Comparison of ENCODE assay signal across 24 cellular contexts in the genomic region with DNA sequence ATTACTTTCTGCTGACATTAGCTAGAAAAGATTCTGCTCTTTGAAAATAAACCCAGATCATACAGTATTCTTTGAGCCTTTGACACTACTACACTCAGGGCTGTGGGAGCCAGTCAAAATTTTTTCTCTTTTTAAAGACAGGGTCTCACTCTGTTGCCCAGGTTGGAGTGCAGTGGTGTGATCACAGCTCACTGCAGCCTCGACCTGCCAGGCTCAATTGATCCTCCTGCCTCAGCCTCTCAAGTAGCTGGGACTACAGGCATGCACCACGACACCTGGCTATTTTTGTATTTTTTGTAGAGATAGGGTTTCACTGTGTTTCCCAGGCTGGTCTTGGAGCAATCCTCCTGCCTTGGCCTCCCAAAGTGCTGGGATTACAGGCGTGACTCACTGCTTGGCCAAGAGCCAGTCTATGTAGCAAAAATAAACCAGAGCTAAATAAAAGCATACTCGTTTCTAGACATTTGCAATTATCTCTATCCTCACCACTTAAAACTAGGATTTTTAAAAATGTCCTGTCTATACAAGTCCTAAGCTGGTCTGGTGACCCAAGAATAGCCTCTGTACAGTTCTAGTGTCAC. TPM values are rescaled to one million over a fixed set of nuclear protein-coding genes. Genes with fewer than 3 reads are reported as not detected.
DNase-seq lines count a peak whose midpoint lies in the region; ATAC-seq and TF ChIP-seq lines count a peak whose summit lies in the region.
"Had no signal": no experiment of that assay in that cellular context is flagged by ENCODE, and none has a peak within 500 bp of the region (broad histone marks: within the 10 kb centered on the region; RNA-seq: fewer than 3 reads in every experiment).

No MANE protein-coding gene starts in this region.

- H3K4me3 ChIP-seq in A673 (ENCODE audit: low read depth, low read length, poor library complexity, severe bottlenecking) (no peak overlapping the region), cardiac fibroblast (replicated peaks in 1 of 2; ENCODE audit: low read depth in 2 of 2, low read length in 2 of 2) (no peak overlapping the region)
- H3K4me3 ChIP-seq: ascending aorta, neural progenitor cell, psoas muscle had no signal

- no TSS peak for BruUV-seq in A673 (replicated peaks; lab: Mats Ljungman, UMichigan)

- no peaks in the 10 kb centered on the region for H3K36me3 Mint-ChIP-seq in activated CD4-positive, alpha-beta T cell treated with anti-CD3 and anti-CD28 coated beads, Interleukin-2, amount 10 ng/mL, durations not matched to agents 7 days and 5 days (ENCODE audit: low read depth)
- H3K36me3 Mint-ChIP-seq: CD4-positive, CD25-positive, alpha-beta regulatory T cell; neural progenitor cell had no signal

- no peaks in the 10 kb centered on the region for H3K36me3 ChIP-seq in A673 (ENCODE audit: insufficient read depth, low read length, poor library complexity, severe bottlenecking)
- H3K36me3 ChIP-seq: ascending aorta, neural progenitor cell had no signal

- H3K9me3 ChIP-seq in A673 (ENCODE audit: low read depth, low read length, poor library complexity, severe bottlenecking) = no peaks in the 10 kb centered on the region
- H3K9me3 ChIP-seq: ascending aorta, psoas muscle had no signal

- H3K27me3 ChIP-seq in A673 (replicated peaks; ENCODE audit: insufficient read depth, low read depth, low read length, poor library complexity) = no peaks in the 10 kb centered on the region
- H3K27me3 ChIP-seq: ascending aorta, neural progenitor cell had no signal

- H3K4me1 Mint-ChIP-seq in activated CD4-positive, alpha-beta T cell treated with anti-CD3 and anti-CD28 coated beads, Interleukin-2, amount 10 ng/mL, durations not matched to agents 7 days and 5 days = no peaks in the 10 kb centered on the region
- H3K4me1 Mint-ChIP-seq: activated CD4-positive, alpha-beta T cell treated with anti-CD3 and anti-CD28 coated beads, Interleukin-2, amount 10 ng/mL, durations not matched to agents 24 days and 14 days; CD4-positive, CD25-positive, alpha-beta regulatory T cell; neural progenitor cell had no signal

- POLR2A ChIA-PET in A673 (lab: Charles Lee; ENCODE audit: low non-redundant PET) = no interaction called here
- POLR2A ChIA-PET in activated CD4-positive, alpha-beta T cell treated with anti-CD3 and anti-CD28 coated beads, Interleukin-2, amount 10 ng/mL, durations not matched to agents 7 days and 5 days (lab: Charles Lee) = no interaction called here

- H3K27ac ChIP-seq in A673 (ENCODE audit: low read depth, low read length, poor library complexity, severe bottlenecking) = no peak overlapping the region
- H3K27ac ChIP-seq: ascending aorta, neural progenitor cell, psoas muscle had no signal

- intact Hi-C loops in A673 (cut with micrococcal nuclease; ENCODE audit: unreplicated experiment) = no loop called here

- H3K27ac Mint-ChIP-seq in activated CD4-positive, alpha-beta T cell treated with anti-CD3 and anti-CD28 coated beads, Interleukin-2, amount 10 ng/mL, durations not matched to agents 7 days and 5 days = no peak overlapping the region
- H3K27ac Mint-ChIP-seq: activated CD4-positive, alpha-beta T cell treated with anti-CD3 and anti-CD28 coated beads, Interleukin-2, amount 10 ng/mL, durations not matched to agents 24 days and 14 days; activated naive CD4-positive, alpha-beta T cell treated with anti-CD3 and anti-CD28 coated beads for 36 hours; CD4-positive, CD25-positive, alpha-beta regulatory T cell; HFFc6; neural progenitor cell had no signal

- TF ChIP-seq CTCF in A673 (conservative IDR thresholded peaks at IDR 0.05; ENCODE audit: low read depth, low read length) (no peak), cardiac fibroblast (IDR thresholded peaks at IDR 0.05; ENCODE audit: low read depth, low read length) (no peak)

- H3K4me1 ChIP-seq in A673 (ENCODE audit: insufficient read depth, low read length, poor library complexity, severe bottlenecking) = no peaks in the 10 kb centered on the region
- H3K4me1 ChIP-seq: ascending aorta, neural progenitor cell, psoas muscle had no signal

- H3K9me3 Mint-ChIP-seq in activated CD4-positive, alpha-beta T cell treated with anti-CD3 and anti-CD28 coated beads, Interleukin-2, amount 10 ng/mL, durations not matched to agents 7 days and 5 days = no peaks in the 10 kb centered on the region
- H3K9me3 Mint-ChIP-seq: activated CD4-positive, alpha-beta T cell treated with anti-CD3 and anti-CD28 coated beads, Interleukin-2, amount 10 ng/mL, durations not matched to agents 24 days and 14 days; activated naive CD4-positive, alpha-beta T cell treated with anti-CD3 and anti-CD28 coated beads for 36 hours; CD4-positive, CD25-positive, alpha-beta regulatory T cell; HFFc6 had no signal

- H3K4me3 Mint-ChIP-seq in activated CD4-positive, alpha-beta T cell treated with anti-CD3 and anti-CD28 coated beads, Interleukin-2, amount 10 ng/mL, durations not matched to agents 7 days and 5 days = no peak overlapping the region
- H3K4me3 Mint-ChIP-seq: activated CD4-positive, alpha-beta T cell treated with anti-CD3 and anti-CD28 coated beads, Interleukin-2, amount 10 ng/mL, durations not matched to agents 24 days and 14 days; activated naive CD4-positive, alpha-beta T cell treated with anti-CD3 and anti-CD28 coated beads for 36 hours; CD4-positive, CD25-positive, alpha-beta regulatory T cell; HFFc6; neural progenitor cell had no signal

- CTCF ChIA-PET in A673 (lab: Charles Lee) = no interaction called here
- CTCF ChIA-PET in activated CD4-positive, alpha-beta T cell treated with anti-CD3 and anti-CD28 coated beads, Interleukin-2, amount 10 ng/mL, durations not matched to agents 7 days and 5 days (lab: Charles Lee) = interaction anchor here (0.6 kb wide), 1 partner anchor 14 kb away, joined by 7 read pairs; no protein-coding TSS in a partner anchor

- no peak for ATAC-seq in GM21786 (IDR thresholded peaks at IDR 0.05; ENCODE audit: unreplicated experiment)
- no peak for ATAC-seq in HG03342 (IDR thresholded peaks at IDR 0.05; ENCODE audit: unreplicated experiment)
- ATAC-seq: psoas muscle had no signal

- DNase-seq in A673 (ENCODE audit: low spot score) (peak; percentile 33), M059J (ENCODE audit: low read depth) (peak; percentile 27), cardiac fibroblast (ENCODE audit: low read depth in 2 of 2) (peak; percentile 20 to 23), lung microvascular endothelial cell (ENCODE audit: low read depth in 2 of 2) (peak; percentile 8 to 14), NCI-H510A treated with DMSO at 0.1 percent for 48 hours (lab: John Stamatoyannopoulos, UW) (no peak)
- DNase-seq in activated CD4-positive, alpha-beta T cell treated with anti-CD3 and anti-CD28 coated beads, Interleukin-2, amount 10 ng/mL, durations not matched to agents 7 days and 5 days = no peak
- DNase-seq: activated CD4-positive, alpha-beta T cell treated with anti-CD3 and anti-CD28 coated beads, Interleukin-2, amount 10 ng/mL, durations not matched to agents 24 days and 14 days; activated naive CD4-positive, alpha-beta T cell treated with anti-CD3 and anti-CD28 coated beads for 36 hours; CD4-positive, CD25-positive, alpha-beta regulatory T cell; DMS153; HFFc6; kidney glomerular epithelial cell; midbrain; NCI-H2029 treated with DMSO at 0.1 percent for 48 hours; NCI-H524; psoas muscle; Right ventricle myocardium superior; stimulated activated CD4-positive, alpha-beta T cell treated with anti-CD3 and anti-CD28 coated beads, Interleukin-4, amount 100 ng/mL, for 4 hours had no signal

- peaks cover 1% of the 10 kb centered on the region for H3K27me3 Mint-ChIP-seq in activated CD4-positive, alpha-beta T cell treated with anti-CD3 and anti-CD28 coated beads, Interleukin-2, amount 10 ng/mL, durations not matched to agents 7 days and 5 days
- H3K27me3 Mint-ChIP-seq: activated CD4-positive, alpha-beta T cell treated with anti-CD3 and anti-CD28 coated beads, Interleukin-2, amount 10 ng/mL, durations not matched to agents 24 days and 14 days had no signal

RNA-seq across cellular contexts. Expression of gene AKAP4, which starts 43.2 kb away (rescaled TPM):
- total RNA-seq in A673 (2021) (not detected in 2 replicates), lung microvascular endothelial cell (not detected in 2 replicates)
- not detected in 2 replicates for total RNA-seq in M059J (2014; rRNA removed; shearing (Covaris generic))
- total RNA-seq in activated CD4-positive, alpha-beta T cell treated with anti-CD3 and anti-CD28 coated beads, Interleukin-2, amount 10 ng/mL, durations not matched to agents 7 days and 5 days = not detected
- total RNA-seq: activated CD4-positive, alpha-beta T cell treated with anti-CD3 and anti-CD28 coated beads, Interleukin-2, amount 10 ng/mL, durations not matched to agents 24 days and 14 days; activated naive CD4-positive, alpha-beta T cell treated with anti-CD3 and anti-CD28 coated beads for 36 hours; ascending aorta; CD4-positive, CD25-positive, alpha-beta regulatory T cell; frontal cortex; HFFc6; psoas muscle; Right ventricle myocardium superior; ureter had no signal

RNA-seq across cellular contexts. Expression of gene CCNB3, which starts 46.9 kb away (rescaled TPM):
- 2.0 and 2.6 TPM in 2 replicates for total RNA-seq in A673 (2021)
- not detected in 2 replicates for total RNA-seq in M059J (2014; rRNA removed; shearing (Covaris generic))
- total RNA-seq in lung microvascular endothelial cell = 0.22 and 0.40 TPM in 2 replicates
- under 1 TPM; 0.73 to 0.82 TPM for total RNA-seq in activated CD4-positive, alpha-beta T cell treated with anti-CD3 and anti-CD28 coated beads, Interleukin-2, amount 10 ng/mL, durations not matched to agents 7 days and 5 days

Comparison
In these comparisons a context has a peak if more than half of its experiments do, and no peak if none do; other contexts are left out.
1. DNase-seq: peak in A673 (single experiment), M059J (single experiment), cardiac fibroblast (2 of 2) and lung microvascular endothelial cell (2 of 2); none in NCI-H510A treated with DMSO at 0.1 percent for 48 hours (single experiment) and activated CD4-positive, alpha-beta T cell treated with anti-CD3 and anti-CD28 coated beads, Interleukin-2, amount 10 ng/mL, durations not matched to agents 7 days and 5 days (single experiment).